Comparison of ENCODE assay signal across 22 cellular contexts in genomic region chr1:117616967-117617366, GRCh38. TPM values are rescaled to one million over a fixed set of nuclear protein-coding genes. Genes with fewer than 3 reads are reported as not detected.
DNase-seq lines count a peak whose midpoint lies in the region; ATAC-seq and TF ChIP-seq lines count a peak whose summit lies in the region.
"Had no signal": no experiment of that assay in that cellular context is flagged by ENCODE, and none has a peak within 500 bp of the region (broad histone marks: within the 10 kb centered on the region; RNA-seq: fewer than 3 reads in every experiment).

No MANE protein-coding gene starts in this region.

- H2AK5ac ChIP-seq in mesendoderm (ENCODE audit: low read length): no peak overlapping the region

- no peaks in the 10 kb centered on the region for H3K9me3 Mint-ChIP-seq in endodermal cell
- no peaks in the 10 kb centered on the region for H3K9me3 Mint-ChIP-seq in stimulated activated effector memory CD8-positive, alpha-beta T cell treated with anti-CD3 and anti-CD28 coated beads, Interleukin-12 subunit alpha, Interleukin-12 subunit beta, amount 100 ng/mL, for 72 hours
- H3K9me3 Mint-ChIP-seq: HFFc6 had no signal

- H3K4me1 Mint-ChIP-seq in endodermal cell: peaks cover 32% of the 10 kb centered on the region
- peaks cover 95% of the 10 kb centered on the region for H3K4me1 Mint-ChIP-seq in stimulated activated effector memory CD8-positive, alpha-beta T cell treated with anti-CD3 and anti-CD28 coated beads, Interleukin-12 subunit alpha, Interleukin-12 subunit beta, amount 100 ng/mL, for 72 hours

- no peak overlapping the region for H3K4ac ChIP-seq in mesendoderm (ENCODE audit: low read depth, low read length)

- no peak for ATAC-seq in stimulated activated effector memory CD8-positive, alpha-beta T cell treated with anti-CD3 and anti-CD28 coated beads, Interleukin-12 subunit alpha, Interleukin-12 subunit beta, amount 100 ng/mL, for 72 hours
- ATAC-seq in HG03159 (IDR thresholded peaks at IDR 0.05; ENCODE audit: unreplicated experiment): no peak
- ATAC-seq: Right ventricle myocardium inferior had no signal

- 90 to 100% methylated on average over 4 to 6 of the region's 6 CpGs for WGBS in endodermal cell (ENCODE audit: insufficient coverage in 1 of 2, insufficient read length in 1 of 2), 2 experiments
- WGBS in mesendoderm (ENCODE audit: extremely low coverage, insufficient coverage, low lambda C conversion rate): no CpG with 5 or more reads among the region's 6 CpGs

- H3K27ac Mint-ChIP-seq in endodermal cell: no peak overlapping the region
- H3K27ac Mint-ChIP-seq in stimulated activated effector memory CD8-positive, alpha-beta T cell treated with anti-CD3 and anti-CD28 coated beads, Interleukin-12 subunit alpha, Interleukin-12 subunit beta, amount 100 ng/mL, for 72 hours: peak overlapping the region; percentile 27
- H3K27ac Mint-ChIP-seq: HFFc6 had no signal

- no peak overlapping the region for H2BK120ac ChIP-seq in mesendoderm (ENCODE audit: low read depth, low read length)

- H3K27ac ChIP-seq in KMS-11 (peak overlapping the region; percentile 24; the same call in 1 of the 2 replicates), endodermal cell (ENCODE audit: low read depth, low read length) (no peak overlapping the region), mesendoderm (ENCODE audit: low read depth, low read length) (no peak overlapping the region)
- H3K27ac ChIP-seq: Peyer's patch, SK-N-MC had no signal

- H2BK5ac ChIP-seq in mesendoderm (ENCODE audit: low read length): no peak overlapping the region

- H3K36me3 ChIP-seq in KMS-11 (ENCODE audit: insufficient read depth) (no peaks in the 10 kb centered on the region), endodermal cell (ENCODE audit: control insufficient read depth, insufficient read depth, low read length) (no peaks in the 10 kb centered on the region), mesendoderm (ENCODE audit: control insufficient read depth, insufficient read depth, low read length) (no peaks in the 10 kb centered on the region)
- H3K36me3 ChIP-seq: Peyer's patch had no signal

- H3K4me1 ChIP-seq in KMS-11 (ENCODE audit: low read depth, poor library complexity, severe bottlenecking) (peaks cover 91% of the 10 kb centered on the region), endodermal cell (ENCODE audit: control insufficient read depth, insufficient read depth, low read length) (peaks cover 10% of the 10 kb centered on the region), mesendoderm (ENCODE audit: control insufficient read depth, low read depth, low read length) (peaks cover 5% of the 10 kb centered on the region)

- H3K4me3 ChIP-seq in KMS-11 (IDR thresholded peaks at IDR 0.05; ENCODE audit: insufficient read depth, low read depth, low read length) (no peak overlapping the region), endodermal cell (ENCODE audit: low read length) (no peak overlapping the region), mesendoderm (ENCODE audit: low read length) (no peak overlapping the region)
- H3K4me3 ChIP-seq: Peyer's patch, SK-N-MC had no signal

- H3K56ac ChIP-seq in mesendoderm (ENCODE audit: low read length): no peak overlapping the region

- no peaks in the 10 kb centered on the region for H3K9me3 ChIP-seq in endodermal cell (ENCODE audit: control insufficient read depth, low read length)
- H3K9me3 ChIP-seq: Caco-2, Peyer's patch had no signal

- no peak overlapping the region for H2AFZ ChIP-seq in KMS-11 (ENCODE audit: low read depth)

- TF ChIP-seq CTCF in KMS-11 (conservative IDR thresholded peaks at IDR 0.05; ENCODE audit: low read depth, low read length): no peak
- TF ChIP-seq CTCF in endodermal cell (conservative IDR thresholded peaks at IDR 0.05): no peak

- no peak overlapping the region for H3K4me3 Mint-ChIP-seq in endodermal cell
- no peak overlapping the region for H3K4me3 Mint-ChIP-seq in stimulated activated effector memory CD8-positive, alpha-beta T cell treated with anti-CD3 and anti-CD28 coated beads, Interleukin-12 subunit alpha, Interleukin-12 subunit beta, amount 100 ng/mL, for 72 hours
- H3K4me3 Mint-ChIP-seq: HFFc6 had no signal

- H3K9ac ChIP-seq in KMS-11 (no peak overlapping the region), endodermal cell (ENCODE audit: extremely low read depth, low read length, poor library complexity, severe bottlenecking) (no peak overlapping the region), mesendoderm (ENCODE audit: low read length) (no peak overlapping the region)

- H3K18ac ChIP-seq in mesendoderm (ENCODE audit: low read length): no peak overlapping the region

- H4K5ac ChIP-seq in mesendoderm (ENCODE audit: low read length): no peak overlapping the region

- no peak overlapping the region for H3K23ac ChIP-seq in mesendoderm (ENCODE audit: low read length)

- no peak overlapping the region for H4K8ac ChIP-seq in mesendoderm (ENCODE audit: low read depth, low read length)

- peaks cover 2% of the 10 kb centered on the region for H3K27me3 Mint-ChIP-seq in endodermal cell (ENCODE audit: insufficient read depth)

- H3K27me3 ChIP-seq in KMS-11 (ENCODE audit: insufficient read depth, low read depth): no peaks in the 10 kb centered on the region
- H3K27me3 ChIP-seq in endodermal cell (ENCODE audit: control insufficient read depth, insufficient read depth, low read length, poor library complexity, severe bottlenecking): no peaks in the 10 kb centered on the region
- no peaks in the 10 kb centered on the region for H3K27me3 ChIP-seq in mesendoderm (ENCODE audit: insufficient read depth, low read length, poor library complexity)
- H3K27me3 ChIP-seq: Peyer's patch had no signal

- H2BK15ac ChIP-seq in mesendoderm (replicated peaks; ENCODE audit: low read depth): no peak overlapping the region

- DNase-seq in OCI-M1 (lab: John Stamatoyannopoulos, UW) (peak; percentile 39), endodermal cell (peak; percentile 2), ecto neural progenitor cell (ENCODE audit: low spot score) (no peak), iPS-NIHi7 (ENCODE audit: extremely low spot score) (no peak), mesendoderm (no peak)
- DNase-seq in stimulated activated effector memory CD8-positive, alpha-beta T cell treated with anti-CD3 and anti-CD28 coated beads, Interleukin-12 subunit alpha, Interleukin-12 subunit beta, amount 100 ng/mL, for 72 hours (ENCODE audit: low spot score in 2 of 2): no peak
- DNase-seq: ACHN, AML-193, Caco-2, DMS153, EL, HFFc6, NCI-H1436, NCI-H2029, NCI-H2171, NCI-H446, NCI-H774 had no signal

- peaks cover 97% of the 10 kb centered on the region for H3K79me2 ChIP-seq in KMS-11 (ENCODE audit: insufficient read depth, low read depth)
- H3K79me2 ChIP-seq in mesendoderm (ENCODE audit: control insufficient read depth, insufficient read depth, low read length): no peaks in the 10 kb centered on the region

- H3K79me1 ChIP-seq in mesendoderm (ENCODE audit: low read length): no peaks in the 10 kb centered on the region

- no peak overlapping the region; the same call in 1 of the 2 replicates for H3K4me2 ChIP-seq in KMS-11
- no peak overlapping the region for H3K4me2 ChIP-seq in mesendoderm (ENCODE audit: low read length)

- no peaks in the 10 kb centered on the region for H4K20me1 ChIP-seq in KMS-11 (ENCODE audit: insufficient read depth)

- H3K36me3 Mint-ChIP-seq in endodermal cell (ENCODE audit: low read depth): no peaks in the 10 kb centered on the region
- peaks cover 94% of the 10 kb centered on the region for H3K36me3 Mint-ChIP-seq in stimulated activated effector memory CD8-positive, alpha-beta T cell treated with anti-CD3 and anti-CD28 coated beads, Interleukin-12 subunit alpha, Interleukin-12 subunit beta, amount 100 ng/mL, for 72 hours

RNA-seq across cellular contexts. Expression of gene TENT5C, which starts 11.1 kb away (rescaled TPM):
- 1 to 10 TPM; 1.0 to 1.4 TPM for total RNA-seq in endodermal cell
- 0.61 TPM for polyA plus RNA-seq in endodermal cell (2013, experiment 1 of 2)
- polyA plus RNA-seq in endodermal cell (2013, experiment 2 of 2): 0.50 TPM
- polyA plus RNA-seq in mesendoderm (2013, experiment 1 of 2): 0.18 TPM
- polyA plus RNA-seq in mesendoderm (2013, experiment 2 of 2): 0.22 TPM

Comparison
In these comparisons a context has a peak if more than half of its experiments do, and no peak if none do; other contexts are left out.
1. DNase-seq: peak in OCI-M1 (single experiment) and endodermal cell (single experiment); none in stimulated activated effector memory CD8-positive, alpha-beta T cell treated with anti-CD3 and anti-CD28 coated beads, Interleukin-12 subunit alpha, Interleukin-12 subunit beta, amount 100 ng/mL, for 72 hours (0 of 2), ecto neural progenitor cell (single experiment), iPS-NIHi7 (single experiment) and mesendoderm (single experiment).